Comparison of ENCODE assay signal across 19 cellular contexts in genomic region chr1:36927826-36928225, GRCh38.
A peak's percentile ranks its signal among the peaks of the same experiment; 100 is the strongest.
DNase-seq lines count a peak whose midpoint lies in the region; ATAC-seq, FAIRE-seq and TF ChIP-seq lines count a peak whose summit lies in the region.
"Had no signal": no experiment of that assay in that cellular context is flagged by ENCODE, and none has a peak within 500 bp of the region (broad histone marks: within the 10 kb centered on the region; RNA-seq: fewer than 3 reads in every experiment).

No MANE protein-coding gene starts in this region.

- DNase-seq in NCI-H2227 (lab: John Stamatoyannopoulos, UW; ENCODE audit: unreplicated experiment): peak; percentile 58
- DNase-seq in NCI-H2227 treated with DMSO at 0.1 percent for 48 hours (lab: John Stamatoyannopoulos, UW): peak; percentile 49
- DNase-seq in GM12878 (ENCODE audit: low read depth, low spot score): no peak
- DNase-seq in kidney tubule cell (ENCODE audit: low spot score): peak; percentile 9
- no peak for DNase-seq in Karpas-422
- DNase-seq: Caco-2; CD4-positive, CD25-positive, alpha-beta regulatory T cell; CD8-positive, alpha-beta T cell; DMS153; DND-41; H9 had no signal

- no peak for TF ChIP-seq CTCF in GM12878 (IDR thresholded peaks at IDR 0.05 in 2 of 3, conservative IDR thresholded peaks at IDR 0.05 in 1 of 3; ENCODE audit: control insufficient read depth in 2 of 3, extremely low read depth in 1 of 3, insufficient read depth in 1 of 3, low read depth in 3 of 3, low read length in 3 of 3)

- no peak for TF ChIP-seq EP300 in GM12878 (IDR thresholded peaks at IDR 0.05; ENCODE audit: borderline replicate concordance in 1 of 2, control insufficient read depth in 1 of 2, low read depth in 2 of 2, low read length in 2 of 2)

- POLR2A ChIA-PET in GM12878 (lab: Charles Lee): no interaction called here

- in situ Hi-C loops in GM12878 (cut with MboI): no loop called here

- no peaks in the 10 kb centered on the region for H4K20me1 ChIP-seq in GM12878 (ENCODE audit: control insufficient read depth, insufficient read depth)
- 0 out of 2 replicates have a peak, but pooled peaks cover 3% of the 10 kb centered on the region for H4K20me1 ChIP-seq in Karpas-422 (ENCODE audit: insufficient read depth, low read depth, low read length)

- H3K9me3 ChIP-seq in GM12878 (replicated peaks; ENCODE audit: control insufficient read depth, insufficient read depth, low read length) (no peaks in the 10 kb centered on the region), Karpas-422 (ENCODE audit: low read length) (no peaks in the 10 kb centered on the region)
- H3K9me3 ChIP-seq: BLaER1, Caco-2 had no signal

- H2AFZ ChIP-seq in GM12878 (ENCODE audit: control insufficient read depth, low read depth, low read length): no peak overlapping the region
- H2AFZ ChIP-seq in Karpas-422 (ENCODE audit: low read length): no peak overlapping the region
- H2AFZ ChIP-seq: GM23338 had no signal

- ATAC-seq in GM12878: no peak
- no peak for ATAC-seq in HG02970 (IDR thresholded peaks at IDR 0.05; ENCODE audit: low FRiP score, unreplicated experiment)
- no peak for ATAC-seq in GM21825 (IDR thresholded peaks at IDR 0.05; ENCODE audit: unreplicated experiment)
- ATAC-seq: CD8-positive, alpha-beta T cell; GM23338; HCT116 had no signal

- H3K4me2 ChIP-seq in GM12878 (ENCODE audit: control insufficient read depth, insufficient read depth) (no peak overlapping the region), Karpas-422 (ENCODE audit: low read depth, low read length, poor library complexity, severe bottlenecking) (no peak overlapping the region)
- H3K4me2 ChIP-seq: BLaER1, GM23338 had no signal

- no peak for FAIRE-seq in GM12878 (lab: Jason Lieb, UNC)
- FAIRE-seq: G401.6, GM19239 had no signal

- TF ChIP-seq POLR2A in GM12878 (IDR thresholded peaks at IDR 0.05; ENCODE audit: low read depth, low read length): no peak

- no peaks in the 10 kb centered on the region; a peak in 1 of 4 replicates for H3K27me3 ChIP-seq in GM12878 (replicated peaks in 1 of 2; ENCODE audit: control insufficient read depth in 2 of 2, insufficient read depth in 2 of 2, low read length in 1 of 2)
- H3K27me3 ChIP-seq in Karpas-422 (ENCODE audit: low read length): no peaks in the 10 kb centered on the region
- H3K27me3 ChIP-seq: BLaER1 had no signal

- CTCF ChIA-PET in GM12878 (lab: Yijun Ruan, JAX): no interaction called here

- WGBS in GM12878 (ENCODE audit: insufficient coverage, insufficient replicate concordance, low lambda C conversion rate, missing lambda C conversion rate): 16% methylated on average over 8 of the region's 8 CpGs

- intact Hi-C loops in GM12878 (cut with micrococcal nuclease; ENCODE audit: unreplicated experiment): no loop called here

- RAD21 ChIA-PET in GM12878 (lab: Charles Lee; ENCODE audit: unreplicated experiment): no interaction called here

- H3K9me2 ChIP-seq in Karpas-422 (replicated peaks; ENCODE audit: insufficient read depth, low read length): no peaks in the 10 kb centered on the region

- H3K9ac ChIP-seq in GM12878 (ENCODE audit: control insufficient read depth, insufficient read depth, low read length) (no peak overlapping the region), Karpas-422 (ENCODE audit: low read length) (no peak overlapping the region)
- H3K9ac ChIP-seq: BLaER1 had no signal

- no peaks in the 10 kb centered on the region for H3K79me2 ChIP-seq in GM12878 (ENCODE audit: control insufficient read depth, insufficient read depth, low read length)
- H3K79me2 ChIP-seq in Karpas-422 (ENCODE audit: low read length): no peaks in the 10 kb centered on the region

- SMC1A ChIA-PET in GM12878 (lab: Charles Lee; ENCODE audit: uncharacterized antibody, unreplicated experiment): interaction anchor here (1.1 kb wide), 1 partner anchor 363 kb away, joined by 3 read pairs; no protein-coding TSS in a partner anchor

- H3K36me3 ChIP-seq in GM12878 (ENCODE audit: control insufficient read depth in 2 of 2, insufficient read depth in 2 of 2, low read length in 1 of 2) (no peaks in the 10 kb centered on the region), Karpas-422 (ENCODE audit: insufficient read depth, low read length) (no peaks in the 10 kb centered on the region)
- H3K36me3 ChIP-seq: BLaER1 had no signal

- H3K27ac ChIP-seq in GM12878 (ENCODE audit: control insufficient read depth, insufficient read depth) (no peak overlapping the region), Karpas-422 (ENCODE audit: low read length) (no peak overlapping the region)
- H3K27ac ChIP-seq: BLaER1, C4-2B had no signal

- H3K4me3 ChIP-seq in GM12878 (no peak overlapping the region), Karpas-422 (ENCODE audit: low read length) (no peak overlapping the region)
- H3K4me3 ChIP-seq: BLaER1, GM23338 had no signal

- TF ChIP-seq RAD21 in GM12878 (IDR thresholded peaks at IDR 0.05; ENCODE audit: insufficient read depth, low read depth, low read length): no peak

- BruUV-seq in GM12878 (replicated peaks; lab: Mats Ljungman, UMichigan): no TSS peak

- H3K4me1 ChIP-seq in GM12878 (ENCODE audit: control insufficient read depth, insufficient read depth, low read length) (no peaks in the 10 kb centered on the region), Karpas-422 (ENCODE audit: low read length) (no peaks in the 10 kb centered on the region)
- H3K4me1 ChIP-seq: BLaER1, Caco-2 had no signal

TF ChIP-seq in GM12878, 131 proteins besides CTCF, POLR2A, EP300 and RAD21:
- TF ChIP-seq USF1 (IDR thresholded peaks at IDR 0.05; ENCODE audit: borderline replicate concordance, extremely low read length, insufficient read depth, low read depth, low read length) (peak; percentile 15), BMI1 (IDR thresholded peaks at IDR 0.05; ENCODE audit: borderline replicate concordance) (no peak)

Comparison
In these comparisons a context has a peak if more than half of its experiments do, and no peak if none do; other contexts are left out.
1. DNase-seq: peak in NCI-H2227 (single experiment), NCI-H2227 treated with DMSO at 0.1 percent for 48 hours (single experiment) and kidney tubule cell (single experiment); none in GM12878 (single experiment) and Karpas-422 (single experiment).